In the genomic region with DNA sequence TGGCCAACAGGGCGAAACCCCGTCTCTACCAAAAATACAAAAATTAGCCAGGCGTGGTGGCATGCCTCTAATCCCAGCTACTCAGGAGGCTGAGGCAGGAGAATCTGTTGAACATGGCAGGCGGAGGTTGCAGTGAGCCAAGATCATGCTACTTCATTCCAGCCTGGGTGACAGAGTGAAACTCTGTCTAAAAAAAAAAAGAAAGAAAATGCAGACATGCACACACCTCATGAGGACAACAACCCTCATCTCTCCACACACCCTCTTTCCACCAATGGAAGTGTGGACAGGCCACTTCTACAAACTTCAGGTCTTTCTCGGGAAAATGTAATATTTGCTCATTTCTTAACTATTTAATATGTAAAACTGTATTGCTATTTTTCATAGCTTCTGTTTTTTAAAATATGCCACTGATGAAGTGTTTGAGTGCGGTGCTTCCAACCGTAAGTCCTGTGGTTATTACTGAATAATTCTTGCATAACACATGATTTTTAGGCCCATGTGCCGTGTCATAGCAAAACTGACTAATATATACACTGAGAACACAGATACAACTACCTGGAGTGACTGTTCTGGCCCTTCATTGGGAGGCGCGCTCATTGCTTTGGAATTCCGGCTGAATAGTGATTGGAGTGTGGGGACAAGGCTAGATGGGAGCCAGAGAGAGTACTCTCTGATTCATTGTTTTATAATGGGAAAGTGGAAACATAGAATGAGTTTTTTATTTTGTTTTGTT, we compare ENCODE assay signal across 8 cellular contexts. TPM values are rescaled to one million over a fixed set of nuclear protein-coding genes. Genes with fewer than 3 reads are reported as not detected.
DNase-seq lines count a peak whose midpoint lies in the region; ATAC-seq and TF ChIP-seq lines count a peak whose summit lies in the region.

No MANE protein-coding gene starts in this region.

- no peak for TF ChIP-seq CTCF in mucosa of descending colon (IDR thresholded peaks at IDR 0.05)

- ATAC-seq in GM18508 (IDR thresholded peaks at IDR 0.05; ENCODE audit: insufficient read depth, unreplicated experiment) (peak; percentile 97), HG02610 (IDR thresholded peaks at IDR 0.05; ENCODE audit: unreplicated experiment) (peak; percentile 100), mucosa of descending colon (peak; percentile 29)

- intact Hi-C loops in mucosa of descending colon (cut with DNase I, micrococcal nuclease), result no loop called here

- DNase-seq in NCI-H226, result peak; percentile 86
- no peak for DNase-seq in mucosa of descending colon
- DNase-seq in SIG-M5 treated with dmso at 0.1 percent for 504 hours (lab: John Stamatoyannopoulos, UW; ENCODE audit: unreplicated experiment), result no peak
- no peak for DNase-seq in T-helper 9 cell
- no peak for DNase-seq in activated CD8-positive, alpha-beta memory T cell treated with anti-CD3 and anti-CD28 coated beads, Interleukin-2, amount 50 U/mL, for 4 hours
- DNase-seq in KG1 (lab: John Stamatoyannopoulos, UW), result no peak

- H3K4me1 ChIP-seq in mucosa of descending colon (ENCODE audit: low read depth), result no peaks in the 10 kb centered on the region

- H3K36me3 ChIP-seq in mucosa of descending colon (ENCODE audit: low read depth), result no peaks in the 10 kb centered on the region

- no peaks in the 10 kb centered on the region for H3K9me3 ChIP-seq in mucosa of descending colon

- no peak overlapping the region for H3K4me3 ChIP-seq in mucosa of descending colon

RNA-seq across cellular contexts. Expression of gene LRRC31, which starts 23.1 kb away (rescaled TPM):
- total RNA-seq in mucosa of descending colon, result 10 to 100 TPM; 16.5 to 63.8 (median 42.6) TPM

RNA-seq across cellular contexts. Expression of gene LRRC34, which starts 33.9 kb away (rescaled TPM):
- 1 to 10 TPM in 1 of 3 donors, under 1 TPM in 2; 0.49 to 1.6 (median 0.67) TPM for total RNA-seq in mucosa of descending colon

RNA-seq across cellular contexts. Expression of gene LRRIQ4, which starts 34.0 kb away (rescaled TPM):
- under 1 TPM in 1 of 3 donors, not detected in 2; 0.22 TPM for total RNA-seq in mucosa of descending colon

Comparison
In these comparisons a context has a peak if more than half of its experiments do, and no peak if none do; other contexts are left out.
1. ATAC-seq: peak in every context shown above with its lines; median percentile 100 in HG02610; 97 in GM18508; 29 in mucosa of descending colon.